ENCODE assay signal across 3 cellular contexts in genomic region chr11:116756044-116756443, GRCh38. TPM values are rescaled to one million over a fixed set of nuclear protein-coding genes. Genes with fewer than 3 reads are reported as not detected.
"Had no signal": no experiment of that assay in that cellular context is flagged by ENCODE, and none has a peak within 500 bp of the region (broad histone marks: within the 10 kb centered on the region; RNA-seq: fewer than 3 reads in every experiment).

No MANE protein-coding gene starts in this region.

RNA-seq across cellular contexts. Expression of gene APOA5, which starts 35.6 kb away (rescaled TPM):
- total RNA-seq: GM23248, H4, HFFc6 had no signal
